23 cellular contexts compared by ENCODE assay signal in the genomic region with DNA sequence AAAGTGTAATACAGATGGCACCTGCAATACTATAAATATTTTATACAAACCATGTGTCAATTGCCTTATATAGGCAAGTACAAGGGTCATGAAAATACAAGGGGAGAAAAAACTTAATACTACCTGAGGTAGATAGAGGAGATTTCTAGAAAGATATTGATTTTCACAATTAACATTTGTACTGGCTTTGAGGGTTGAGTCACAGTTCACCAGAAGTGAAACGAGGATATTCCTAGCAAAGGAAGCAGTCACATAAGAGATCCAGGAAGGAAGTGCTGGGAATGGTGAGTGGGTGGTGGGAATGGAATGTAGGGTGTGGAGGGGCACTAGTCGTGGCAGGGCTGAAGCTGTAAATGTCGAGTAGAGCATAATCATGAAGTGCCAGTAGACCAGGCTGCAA.
A peak's percentile ranks its signal among the peaks of the same experiment; 100 is the strongest.
DNase-seq lines count a peak whose midpoint lies in the region; ATAC-seq and TF ChIP-seq lines count a peak whose summit lies in the region.
"Had no signal": no experiment of that assay in that cellular context is flagged by ENCODE, and none has a peak within 500 bp of the region (broad histone marks: within the 10 kb centered on the region; RNA-seq: fewer than 3 reads in every experiment).

No MANE protein-coding gene starts in this region.

- no peak overlapping the region for H2BK120ac ChIP-seq in trophoblast cell (ENCODE audit: insufficient read depth, low read length, poor library complexity)

- H4K91ac ChIP-seq in trophoblast cell (ENCODE audit: low read depth, low read length) = no peak overlapping the region

- H3K9me3 Mint-ChIP-seq in GM23338 = no peaks in the 10 kb centered on the region
- no peaks in the 10 kb centered on the region for H3K9me3 Mint-ChIP-seq in CD4-positive, alpha-beta T cell
- no peaks in the 10 kb centered on the region for H3K9me3 Mint-ChIP-seq in activated T-helper 1 cell treated with anti-CD3 and anti-CD28 coated beads, Interleukin-12 subunit alpha, Interleukin-12 subunit beta, Interleukin-2, Interleukin-4 antibody, amounts not matched to agents 30 ng/mL and 10 ng/mL and 1 ng/mL, durations not matched to agents 14 hours and 24 hours and 36 hours
- H3K9me3 Mint-ChIP-seq: CD4-positive, alpha-beta memory T cell had no signal

- POLR2A ChIA-PET in CD4-positive, alpha-beta T cell (lab: Charles Lee) = no interaction called here

- H3K4me3 Mint-ChIP-seq in GM23338 = no peak overlapping the region
- H3K4me3 Mint-ChIP-seq in CD4-positive, alpha-beta T cell = no peak overlapping the region
- no peak overlapping the region for H3K4me3 Mint-ChIP-seq in activated T-helper 1 cell treated with anti-CD3 and anti-CD28 coated beads, Interleukin-12 subunit alpha, Interleukin-12 subunit beta, Interleukin-2, Interleukin-4 antibody, amounts not matched to agents 30 ng/mL and 10 ng/mL and 1 ng/mL, durations not matched to agents 14 hours and 24 hours and 36 hours
- H3K4me3 Mint-ChIP-seq: activated CD4-positive, alpha-beta T cell treated with anti-CD3 and anti-CD28 coated beads for 36 hours; activated CD8-positive, alpha-beta memory T cell treated with anti-CD3 and anti-CD28 coated beads, Interleukin-2, amount 10 ng/mL, durations not matched to agents 7 days and 5 days; CD4-positive, alpha-beta memory T cell had no signal

- peaks cover 3% of the 10 kb centered on the region for H3K27me3 Mint-ChIP-seq in GM23338 (ENCODE audit: insufficient read depth, low read depth, poor library complexity)
- no peaks in the 10 kb centered on the region for H3K27me3 Mint-ChIP-seq in CD4-positive, alpha-beta T cell
- H3K27me3 Mint-ChIP-seq in activated T-helper 1 cell treated with anti-CD3 and anti-CD28 coated beads, Interleukin-12 subunit alpha, Interleukin-12 subunit beta, Interleukin-2, Interleukin-4 antibody, amounts not matched to agents 30 ng/mL and 10 ng/mL and 1 ng/mL, durations not matched to agents 14 hours and 24 hours and 36 hours (ENCODE audit: insufficient read depth) = peaks cover 3% of the 10 kb centered on the region
- H3K27me3 Mint-ChIP-seq: activated CD4-positive, alpha-beta T cell treated with anti-CD3 and anti-CD28 coated beads for 36 hours had no signal

- H3K4me1 ChIP-seq in GM23338 (ENCODE audit: insufficient read depth) = peaks cover 18% of the 10 kb centered on the region
- peaks cover 26% of the 10 kb centered on the region for H3K4me1 ChIP-seq in RWPE2 (ENCODE audit: insufficient read depth, poor library complexity, severe bottlenecking)
- H3K4me1 ChIP-seq in trophoblast cell (ENCODE audit: control insufficient read depth in 1 of 2, insufficient read depth in 2 of 2, low read length in 2 of 2) = no peaks in the 10 kb centered on the region
- H3K4me1 ChIP-seq: tibial nerve had no signal

- H3K18ac ChIP-seq in trophoblast cell (ENCODE audit: low read length) = no peak overlapping the region

- no peak overlapping the region for H3K23ac ChIP-seq in trophoblast cell (ENCODE audit: low read length)

- DNase-seq in GM23338 (ENCODE audit: low spot score) = no peak
- no peak for DNase-seq in RWPE2 (ENCODE audit: low spot score)
- peak; percentile 7 for DNase-seq in fibroblast of pulmonary artery (ENCODE audit: low read depth)
- DNase-seq in trophoblast cell = no peak
- DNase-seq in CD4-positive, alpha-beta T cell = no peak
- DNase-seq in posterior vena cava (ENCODE audit: low spot score) = no peak
- DNase-seq in activated T-helper 1 cell treated with anti-CD3 and anti-CD28 coated beads, Interleukin-12 subunit alpha, Interleukin-12 subunit beta, Interleukin-2, Interleukin-4 antibody, amounts not matched to agents 30 ng/mL and 10 ng/mL and 1 ng/mL, durations not matched to agents 14 hours and 24 hours and 36 hours (ENCODE audit: low spot score) = no peak
- DNase-seq: activated CD4-positive, alpha-beta T cell treated with anti-CD3 and anti-CD28 coated beads for 36 hours; activated CD8-positive, alpha-beta memory T cell treated with anti-CD3 and anti-CD28 coated beads, Interleukin-2, amount 10 ng/mL, durations not matched to agents 7 days and 5 days; activated gamma-delta T cell; amniotic stem cell; CD4-positive, alpha-beta memory T cell; cerebellar nuclear complex; DMS79; KG1; NCI-H1105; NCI-H774; SK-N-SH; stimulated activated naive CD4-positive, alpha-beta T cell treated with Interleukin-2 at 50 U/mL for 16 hours; T1000 had no signal

- no peak overlapping the region for H3K4me3 ChIP-seq in GM23338
- no peak overlapping the region for H3K4me3 ChIP-seq in RWPE2 (ENCODE audit: severe bottlenecking)
- no peak overlapping the region for H3K4me3 ChIP-seq in fibroblast of pulmonary artery (replicated peaks; ENCODE audit: low read depth, low read length)
- H3K4me3 ChIP-seq in trophoblast cell (ENCODE audit: low read depth, low read length) = no peak overlapping the region
- H3K4me3 ChIP-seq: tibial nerve had no signal

- no peak for ATAC-seq in GM23338
- peak; percentile 86 for ATAC-seq in RWPE2 (ENCODE audit: low read depth)
- no peak for ATAC-seq in CD4-positive, alpha-beta T cell (ENCODE audit: poor library complexity)
- no peak for ATAC-seq in HG03439 (IDR thresholded peaks at IDR 0.05; ENCODE audit: unreplicated experiment)
- ATAC-seq: activated CD4-positive, alpha-beta T cell treated with anti-CD3 and anti-CD28 coated beads for 36 hours; activated CD8-positive, alpha-beta memory T cell treated with anti-CD3 and anti-CD28 coated beads, Interleukin-2, amount 10 ng/mL, durations not matched to agents 7 days and 5 days had no signal

- H3K79me1 ChIP-seq in trophoblast cell (ENCODE audit: low read length) = no peaks in the 10 kb centered on the region

- no CpG with 5 or more reads among the region's 3 CpGs for whole genome bisulfite sequencing in trophoblast cell (ENCODE audit: extremely low coverage, insufficient coverage, insufficient read length)

- H2AFZ ChIP-seq in GM23338 = no peak overlapping the region; the same call in 1 of the 2 replicates
- H2AFZ ChIP-seq in trophoblast cell (ENCODE audit: insufficient read depth, low read length, poor library complexity) = no peak overlapping the region

- no peak overlapping the region for H2AK5ac ChIP-seq in trophoblast cell (ENCODE audit: low read length)

- no peaks in the 10 kb centered on the region for H3K36me3 Mint-ChIP-seq in GM23338 (ENCODE audit: low read depth)
- H3K36me3 Mint-ChIP-seq in CD4-positive, alpha-beta T cell (ENCODE audit: low read depth) = no peaks in the 10 kb centered on the region
- no peaks in the 10 kb centered on the region for H3K36me3 Mint-ChIP-seq in activated T-helper 1 cell treated with anti-CD3 and anti-CD28 coated beads, Interleukin-12 subunit alpha, Interleukin-12 subunit beta, Interleukin-2, Interleukin-4 antibody, amounts not matched to agents 30 ng/mL and 10 ng/mL and 1 ng/mL, durations not matched to agents 14 hours and 24 hours and 36 hours (ENCODE audit: low read depth)
- H3K36me3 Mint-ChIP-seq: activated CD8-positive, alpha-beta memory T cell treated with anti-CD3 and anti-CD28 coated beads, Interleukin-2, amount 10 ng/mL, durations not matched to agents 7 days and 5 days; CD4-positive, alpha-beta memory T cell had no signal

- no peak overlapping the region for H3K9ac ChIP-seq in trophoblast cell (ENCODE audit: low read length)
- H3K9ac ChIP-seq: SK-N-SH had no signal

- H3K36me3 ChIP-seq in GM23338 (ENCODE audit: insufficient read depth) (no peaks in the 10 kb centered on the region), RWPE2 (ENCODE audit: low read depth) (no peaks in the 10 kb centered on the region), trophoblast cell (ENCODE audit: control insufficient read depth in 1 of 2, insufficient read depth in 2 of 2, low read length in 2 of 2) (no peaks in the 10 kb centered on the region)
- H3K36me3 ChIP-seq: neutrophil, tibial nerve had no signal

- no peaks in the 10 kb centered on the region for H3K9me3 ChIP-seq in RWPE2 (ENCODE audit: severe bottlenecking)
- H3K9me3 ChIP-seq in trophoblast cell (ENCODE audit: insufficient read depth, low read depth, low read length) = no peaks in the 10 kb centered on the region
- H3K9me3 ChIP-seq in CD4-positive, alpha-beta T cell (ENCODE audit: control insufficient read depth, low read length) = no peaks in the 10 kb centered on the region
- H3K9me3 ChIP-seq: neutrophil, SK-N-SH, tibial nerve had no signal

- intact Hi-C loops in CD4-positive, alpha-beta T cell (cut with DNase I, micrococcal nuclease) = no loop called here
- intact Hi-C loops in posterior vena cava (cut with DNase I) = no loop called here
- intact Hi-C loops in activated T-helper 1 cell treated with anti-CD3 and anti-CD28 coated beads, Interleukin-12 subunit alpha, Interleukin-12 subunit beta, Interleukin-2, Interleukin-4 antibody, amounts not matched to agents 30 ng/mL and 10 ng/mL and 1 ng/mL, durations not matched to agents 14 hours and 24 hours and 36 hours (cut with micrococcal nuclease) = no loop called here

- no peak overlapping the region for H2BK12ac ChIP-seq in trophoblast cell (ENCODE audit: low read length)

- no peak overlapping the region for H2BK5ac ChIP-seq in trophoblast cell (ENCODE audit: low read depth, low read length, poor library complexity)

- H3K79me2 ChIP-seq in GM23338 (replicated peaks; ENCODE audit: insufficient read depth) (no peaks in the 10 kb centered on the region), trophoblast cell (ENCODE audit: control insufficient read depth, insufficient read depth, low read length, poor library complexity) (no peaks in the 10 kb centered on the region)

- H3K14ac ChIP-seq in trophoblast cell (ENCODE audit: low read length) = no peak overlapping the region

- peak overlapping the region; percentile 76 for H3K27ac Mint-ChIP-seq in GM23338
- H3K27ac Mint-ChIP-seq in CD4-positive, alpha-beta T cell = no peak overlapping the region
- H3K27ac Mint-ChIP-seq in activated T-helper 1 cell treated with anti-CD3 and anti-CD28 coated beads, Interleukin-12 subunit alpha, Interleukin-12 subunit beta, Interleukin-2, Interleukin-4 antibody, amounts not matched to agents 30 ng/mL and 10 ng/mL and 1 ng/mL, durations not matched to agents 14 hours and 24 hours and 36 hours = no peak overlapping the region
- H3K27ac Mint-ChIP-seq: activated CD4-positive, alpha-beta T cell treated with anti-CD3 and anti-CD28 coated beads for 36 hours; activated CD8-positive, alpha-beta memory T cell treated with anti-CD3 and anti-CD28 coated beads, Interleukin-2, amount 10 ng/mL, durations not matched to agents 7 days and 5 days; CD4-positive, alpha-beta memory T cell had no signal

- H4K12ac ChIP-seq in trophoblast cell (ENCODE audit: low read depth, low read length) = no peak overlapping the region

- no peak overlapping the region for H3K4ac ChIP-seq in trophoblast cell (ENCODE audit: low read depth, low read length)

- H3F3A ChIP-seq in GM23338 (replicated peaks; ENCODE audit: low read depth) = no peaks in the 10 kb centered on the region

- CTCF ChIA-PET in CD4-positive, alpha-beta T cell (lab: Charles Lee) = no interaction called here

- H3K4me1 Mint-ChIP-seq in GM23338 = peaks cover 33% of the 10 kb centered on the region
- no peaks in the 10 kb centered on the region for H3K4me1 Mint-ChIP-seq in CD4-positive, alpha-beta T cell (ENCODE audit: low read depth)
- H3K4me1 Mint-ChIP-seq in activated T-helper 1 cell treated with anti-CD3 and anti-CD28 coated beads, Interleukin-12 subunit alpha, Interleukin-12 subunit beta, Interleukin-2, Interleukin-4 antibody, amounts not matched to agents 30 ng/mL and 10 ng/mL and 1 ng/mL, durations not matched to agents 14 hours and 24 hours and 36 hours (ENCODE audit: low read depth) = no peaks in the 10 kb centered on the region
- H3K4me1 Mint-ChIP-seq: activated CD4-positive, alpha-beta T cell treated with anti-CD3 and anti-CD28 coated beads for 36 hours; activated CD8-positive, alpha-beta memory T cell treated with anti-CD3 and anti-CD28 coated beads, Interleukin-2, amount 10 ng/mL, durations not matched to agents 7 days and 5 days; CD4-positive, alpha-beta memory T cell had no signal

- H3K9me2 ChIP-seq in GM23338 (ENCODE audit: insufficient read depth) = no peaks in the 10 kb centered on the region
- H3K9me2 ChIP-seq: SK-N-SH had no signal

- peak overlapping the region; percentile 11 for H4K8ac ChIP-seq in trophoblast cell (ENCODE audit: low read depth, low read length)

- no peak overlapping the region for H3K27ac ChIP-seq in GM23338 (ENCODE audit: low read depth)
- H3K27ac ChIP-seq in RWPE2 (ENCODE audit: poor library complexity, severe bottlenecking) = peak overlapping the region; percentile 43
- no peak overlapping the region for H3K27ac ChIP-seq in trophoblast cell (ENCODE audit: low read depth, low read length)
- H3K27ac ChIP-seq in CD4-positive, alpha-beta T cell (ENCODE audit: low read depth, low read length) = no peak overlapping the region
- H3K27ac ChIP-seq: neutrophil, tibial nerve had no signal

- no peaks in the 10 kb centered on the region for H4K20me1 ChIP-seq in GM23338 (replicated peaks; ENCODE audit: insufficient read depth)

- TF ChIP-seq CTCF in GM23338 (conservative IDR thresholded peaks at IDR 0.05; ENCODE audit: low read depth in 2 of 2) (no peak), RWPE2 (IDR thresholded peaks at IDR 0.05; ENCODE audit: poor library complexity, severe bottlenecking) (no peak), fibroblast of pulmonary artery (IDR thresholded peaks at IDR 0.05; ENCODE audit: low read length, missing control alignments) (no peak)
- no peak for TF ChIP-seq CTCF in CD4-positive, alpha-beta T cell (IDR thresholded peaks at IDR 0.05)

- H3K27me3 ChIP-seq in GM23338 (ENCODE audit: insufficient read depth) = no peaks in the 10 kb centered on the region
- no peaks in the 10 kb centered on the region for H3K27me3 ChIP-seq in RWPE2 (ENCODE audit: insufficient read depth, poor library complexity, severe bottlenecking)
- H3K27me3 ChIP-seq in trophoblast cell (ENCODE audit: insufficient read depth, low read length) = no peaks in the 10 kb centered on the region
- H3K27me3 ChIP-seq in CD4-positive, alpha-beta T cell (ENCODE audit: control insufficient read depth, insufficient read depth, low read length) = no peaks in the 10 kb centered on the region
- H3K27me3 ChIP-seq: neutrophil, tibial nerve had no signal

- no peak overlapping the region for H3K4me2 ChIP-seq in GM23338
- H3K4me2 ChIP-seq in trophoblast cell (ENCODE audit: low read length) = no peak overlapping the region
- H3K4me2 ChIP-seq: SK-N-SH had no signal
